In the genomic region with DNA sequence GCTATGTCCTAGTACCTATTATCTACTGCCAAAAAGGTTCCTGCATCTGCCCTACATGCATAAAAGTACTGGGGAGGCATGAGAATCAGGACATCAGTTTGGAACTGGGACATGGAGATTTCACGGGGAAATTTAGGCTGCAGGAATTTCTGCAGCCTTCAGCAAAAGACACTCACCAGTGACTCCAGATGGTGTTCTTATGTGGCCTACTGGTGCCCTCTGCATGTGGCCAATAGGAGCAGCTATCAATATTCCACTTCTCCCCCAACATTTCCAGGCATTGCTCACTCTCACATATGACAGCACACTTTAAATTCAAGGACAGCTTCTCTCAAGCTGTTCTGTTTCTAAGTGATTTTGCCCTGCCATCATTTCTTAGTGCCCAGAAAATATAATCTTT, we compare ENCODE assay signal across 3 cellular contexts.
TF ChIP-seq lines count a peak whose summit lies in the region.

No MANE protein-coding gene starts in this region.

TF ChIP-seq in SK-N-SH treated with all-trans-retinoic acid at 6 μM for 48 hours, 23 proteins besides CTCF, POLR2A, EP300 and RAD21:
- TF ChIP-seq, protein P1, sequence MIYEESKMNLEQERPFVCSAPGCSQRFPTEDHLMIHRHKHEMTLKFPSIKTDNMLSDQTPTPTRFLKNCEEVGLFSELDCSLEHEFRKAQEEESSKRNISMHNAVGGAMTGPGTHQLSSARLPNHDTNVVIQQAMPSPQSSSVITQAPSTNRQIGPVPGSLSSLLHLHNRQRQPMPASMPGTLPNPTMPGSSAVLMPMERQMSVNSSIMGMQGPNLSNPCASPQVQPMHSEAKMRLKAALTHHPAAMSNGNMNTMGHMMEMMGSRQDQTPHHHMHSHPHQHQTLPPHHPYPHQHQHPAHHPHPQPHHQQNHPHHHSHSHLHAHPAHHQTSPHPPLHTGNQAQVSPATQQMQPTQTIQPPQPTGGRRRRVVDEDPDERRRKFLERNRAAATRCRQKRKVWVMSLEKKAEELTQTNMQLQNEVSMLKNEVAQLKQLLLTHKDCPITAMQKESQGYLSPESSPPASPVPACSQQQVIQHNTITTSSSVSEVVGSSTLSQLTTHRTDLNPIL (CRISPR knock-in tag; IDR thresholded peaks at IDR 0.05; ENCODE audit: low read depth): no peak
- TF ChIP-seq ISL1 (CRISPR knock-in tag; IDR thresholded peaks at IDR 0.05): no peak
- TF ChIP-seq TCF4 (CRISPR knock-in tag; IDR thresholded peaks at IDR 0.05; ENCODE audit: borderline replicate concordance): no peak
- no peak for TF ChIP-seq TOX (CRISPR knock-in tag; IDR thresholded peaks at IDR 0.05; ENCODE audit: borderline replicate concordance)
- no peak for TF ChIP-seq ESRRG (CRISPR knock-in tag; IDR thresholded peaks at IDR 0.05)
- no peak for TF ChIP-seq ZNF565 (CRISPR knock-in tag; conservative IDR thresholded peaks at IDR 0.05; ENCODE audit: low read depth)
- no peak for TF ChIP-seq PPARA (CRISPR knock-in tag; IDR thresholded peaks at IDR 0.05; ENCODE audit: borderline replicate concordance)
TF ChIP-seq in SK-N-SH treated with all-trans-retinoic acid at 6 μM for 48 hours: peak in this region for 0.

TF ChIP-seq in SK-N-SH, 30 proteins besides CTCF, POLR2A, EP300 and RAD21:
- TF ChIP-seq RFX5 (IDR thresholded peaks at IDR 0.05; ENCODE audit: low read length) (no peak), POLR2AphosphoS5 (IDR thresholded peaks at IDR 0.05; ENCODE audit: low read depth, low read length) (no peak)

TF ChIP-seq in IMR-90, 13 proteins besides CTCF, POLR2A, EP300 and RAD21:
- TF ChIP-seq CHD1 (IDR thresholded peaks at IDR 0.05; ENCODE audit: low read depth, low read length) (no peak), RFX5 (IDR thresholded peaks at IDR 0.05; ENCODE audit: low read depth, low read length) (no peak), MAFK (IDR thresholded peaks at IDR 0.05; ENCODE audit: low read depth, low read length) (no peak), RCOR1 (IDR thresholded peaks at IDR 0.05; ENCODE audit: insufficient replicate concordance, low read length) (no peak), BHLHE40 (IDR thresholded peaks at IDR 0.05; ENCODE audit: low read depth, low read length) (no peak), SMC3 (IDR thresholded peaks at IDR 0.05; ENCODE audit: low read depth, low read length) (no peak), FOS (IDR thresholded peaks at IDR 0.05; ENCODE audit: low read depth, low read length) (no peak), MXI1 (IDR thresholded peaks at IDR 0.05; ENCODE audit: borderline replicate concordance, low read depth, low read length) (no peak), NFE2L2 (IDR thresholded peaks at IDR 0.05; ENCODE audit: low read depth, low read length) (no peak), CEBPB (IDR thresholded peaks at IDR 0.05; ENCODE audit: low read depth, low read length) (no peak), MAZ (IDR thresholded peaks at IDR 0.05; ENCODE audit: borderline replicate concordance, low read depth, low read length) (no peak)
- TF ChIP-seq, protein P2, sequence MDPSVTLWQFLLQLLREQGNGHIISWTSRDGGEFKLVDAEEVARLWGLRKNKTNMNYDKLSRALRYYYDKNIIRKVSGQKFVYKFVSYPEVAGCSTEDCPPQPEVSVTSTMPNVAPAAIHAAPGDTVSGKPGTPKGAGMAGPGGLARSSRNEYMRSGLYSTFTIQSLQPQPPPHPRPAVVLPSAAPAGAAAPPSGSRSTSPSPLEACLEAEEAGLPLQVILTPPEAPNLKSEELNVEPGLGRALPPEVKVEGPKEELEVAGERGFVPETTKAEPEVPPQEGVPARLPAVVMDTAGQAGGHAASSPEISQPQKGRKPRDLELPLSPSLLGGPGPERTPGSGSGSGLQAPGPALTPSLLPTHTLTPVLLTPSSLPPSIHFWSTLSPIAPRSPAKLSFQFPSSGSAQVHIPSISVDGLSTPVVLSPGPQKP (IDR thresholded peaks at IDR 0.05; ENCODE audit: borderline replicate concordance, low read depth, low read length): no peak
- TF ChIP-seq, protein P3, sequence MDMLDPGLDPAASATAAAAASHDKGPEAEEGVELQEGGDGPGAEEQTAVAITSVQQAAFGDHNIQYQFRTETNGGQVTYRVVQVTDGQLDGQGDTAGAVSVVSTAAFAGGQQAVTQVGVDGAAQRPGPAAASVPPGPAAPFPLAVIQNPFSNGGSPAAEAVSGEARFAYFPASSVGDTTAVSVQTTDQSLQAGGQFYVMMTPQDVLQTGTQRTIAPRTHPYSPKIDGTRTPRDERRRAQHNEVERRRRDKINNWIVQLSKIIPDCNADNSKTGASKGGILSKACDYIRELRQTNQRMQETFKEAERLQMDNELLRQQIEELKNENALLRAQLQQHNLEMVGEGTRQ (IDR thresholded peaks at IDR 0.05; ENCODE audit: low read depth, low read length): no peak
